Comparison of ENCODE assay signal across 1 cellular context in the genomic region with DNA sequence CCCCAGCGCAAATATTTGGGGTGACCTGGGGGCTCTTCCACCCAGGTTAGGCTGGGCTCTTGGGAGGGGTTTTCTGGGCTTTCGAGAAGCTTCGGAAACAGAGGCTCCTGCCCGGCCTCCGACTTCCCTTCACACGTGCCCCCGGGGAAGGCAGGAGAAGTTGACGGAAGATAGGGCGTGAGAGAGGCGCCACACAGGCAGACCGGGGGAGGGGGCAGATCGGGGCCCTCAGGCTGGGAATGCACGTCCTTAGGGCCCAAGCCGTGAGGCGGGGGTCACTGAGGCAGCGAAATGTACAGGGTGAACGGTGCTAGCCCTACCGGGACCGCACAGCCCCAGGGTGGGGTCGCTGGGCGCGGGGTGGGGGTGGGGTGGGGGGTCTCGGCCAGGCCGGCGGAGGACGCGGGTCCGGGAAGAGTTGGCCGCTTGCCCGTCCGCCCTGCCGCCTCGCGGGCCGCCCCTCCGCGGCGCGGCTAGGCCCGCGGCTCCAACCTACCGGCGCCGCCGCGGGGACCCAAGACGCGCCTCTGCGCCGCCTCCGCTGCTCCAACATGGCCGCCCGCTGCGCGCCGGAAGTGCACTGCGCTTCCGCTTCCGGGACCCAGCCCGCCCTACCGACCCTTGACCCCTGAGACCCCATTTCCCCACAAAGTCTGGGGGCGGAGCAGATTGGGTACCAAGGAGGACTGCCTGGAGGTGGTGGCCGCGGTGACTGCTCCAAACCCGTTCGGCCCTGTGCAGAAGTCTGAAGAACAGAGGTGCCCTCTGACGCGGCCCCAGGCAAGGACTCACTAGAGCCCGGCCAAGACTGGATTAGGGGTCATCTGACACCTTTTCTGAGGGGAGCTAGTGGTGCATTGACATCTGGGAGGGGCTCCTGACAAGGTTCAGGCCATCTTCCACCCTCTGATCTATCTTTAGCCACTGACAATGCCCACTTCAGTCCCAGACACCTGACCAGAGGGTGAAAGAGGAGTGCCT.
TF ChIP-seq lines count a peak whose summit lies in the region.

TSS of gene CCDC71 (minus strand) at position 561 of the 981 bp plus-strand sequence. CDS start 2,123 bp downstream, outside the sequence.

TF ChIP-seq in HepG2, 621 proteins besides CTCF, POLR2A, EP300 and RAD21 (continued from another document and continues in another):
- TF ChIP-seq, protein P1, sequence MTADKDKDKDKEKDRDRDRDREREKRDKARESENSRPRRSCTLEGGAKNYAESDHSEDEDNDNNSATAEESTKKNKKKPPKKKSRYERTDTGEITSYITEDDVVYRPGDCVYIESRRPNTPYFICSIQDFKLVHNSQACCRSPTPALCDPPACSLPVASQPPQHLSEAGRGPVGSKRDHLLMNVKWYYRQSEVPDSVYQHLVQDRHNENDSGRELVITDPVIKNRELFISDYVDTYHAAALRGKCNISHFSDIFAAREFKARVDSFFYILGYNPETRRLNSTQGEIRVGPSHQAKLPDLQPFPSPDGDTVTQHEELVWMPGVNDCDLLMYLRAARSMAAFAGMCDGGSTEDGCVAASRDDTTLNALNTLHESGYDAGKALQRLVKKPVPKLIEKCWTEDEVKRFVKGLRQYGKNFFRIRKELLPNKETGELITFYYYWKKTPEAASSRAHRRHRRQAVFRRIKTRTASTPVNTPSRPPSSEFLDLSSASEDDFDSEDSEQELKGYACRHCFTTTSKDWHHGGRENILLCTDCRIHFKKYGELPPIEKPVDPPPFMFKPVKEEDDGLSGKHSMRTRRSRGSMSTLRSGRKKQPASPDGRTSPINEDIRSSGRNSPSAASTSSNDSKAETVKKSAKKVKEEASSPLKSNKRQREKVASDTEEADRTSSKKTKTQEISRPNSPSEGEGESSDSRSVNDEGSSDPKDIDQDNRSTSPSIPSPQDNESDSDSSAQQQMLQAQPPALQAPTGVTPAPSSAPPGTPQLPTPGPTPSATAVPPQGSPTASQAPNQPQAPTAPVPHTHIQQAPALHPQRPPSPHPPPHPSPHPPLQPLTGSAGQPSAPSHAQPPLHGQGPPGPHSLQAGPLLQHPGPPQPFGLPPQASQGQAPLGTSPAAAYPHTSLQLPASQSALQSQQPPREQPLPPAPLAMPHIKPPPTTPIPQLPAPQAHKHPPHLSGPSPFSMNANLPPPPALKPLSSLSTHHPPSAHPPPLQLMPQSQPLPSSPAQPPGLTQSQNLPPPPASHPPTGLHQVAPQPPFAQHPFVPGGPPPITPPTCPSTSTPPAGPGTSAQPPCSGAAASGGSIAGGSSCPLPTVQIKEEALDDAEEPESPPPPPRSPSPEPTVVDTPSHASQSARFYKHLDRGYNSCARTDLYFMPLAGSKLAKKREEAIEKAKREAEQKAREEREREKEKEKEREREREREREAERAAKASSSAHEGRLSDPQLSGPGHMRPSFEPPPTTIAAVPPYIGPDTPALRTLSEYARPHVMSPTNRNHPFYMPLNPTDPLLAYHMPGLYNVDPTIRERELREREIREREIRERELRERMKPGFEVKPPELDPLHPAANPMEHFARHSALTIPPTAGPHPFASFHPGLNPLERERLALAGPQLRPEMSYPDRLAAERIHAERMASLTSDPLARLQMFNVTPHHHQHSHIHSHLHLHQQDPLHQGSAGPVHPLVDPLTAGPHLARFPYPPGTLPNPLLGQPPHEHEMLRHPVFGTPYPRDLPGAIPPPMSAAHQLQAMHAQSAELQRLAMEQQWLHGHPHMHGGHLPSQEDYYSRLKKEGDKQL (CRISPR knock-in tag; IDR thresholded peaks at IDR 0.05; ENCODE audit: low read depth): no peak
- TF ChIP-seq ZFX (CRISPR knock-in tag; IDR thresholded peaks at IDR 0.05; ENCODE audit: low read depth): peak; percentile 72; the same call in 1 of the 2 replicates
- TF ChIP-seq ZNF768 (CRISPR knock-in tag; IDR thresholded peaks at IDR 0.05): peak; percentile 23; the same call in 1 of the 2 replicates
- no peak for TF ChIP-seq ZNF354B (CRISPR knock-in tag; IDR thresholded peaks at IDR 0.05)
- peak; percentile 11; the same call in 1 of the 2 replicates for TF ChIP-seq ZNF614 (CRISPR knock-in tag; IDR thresholded peaks at IDR 0.05; ENCODE audit: borderline replicate concordance)
- no peak for TF ChIP-seq ZNF180 (CRISPR knock-in tag; IDR thresholded peaks at IDR 0.05; ENCODE audit: borderline replicate concordance, low read depth)
- TF ChIP-seq, protein P2, sequence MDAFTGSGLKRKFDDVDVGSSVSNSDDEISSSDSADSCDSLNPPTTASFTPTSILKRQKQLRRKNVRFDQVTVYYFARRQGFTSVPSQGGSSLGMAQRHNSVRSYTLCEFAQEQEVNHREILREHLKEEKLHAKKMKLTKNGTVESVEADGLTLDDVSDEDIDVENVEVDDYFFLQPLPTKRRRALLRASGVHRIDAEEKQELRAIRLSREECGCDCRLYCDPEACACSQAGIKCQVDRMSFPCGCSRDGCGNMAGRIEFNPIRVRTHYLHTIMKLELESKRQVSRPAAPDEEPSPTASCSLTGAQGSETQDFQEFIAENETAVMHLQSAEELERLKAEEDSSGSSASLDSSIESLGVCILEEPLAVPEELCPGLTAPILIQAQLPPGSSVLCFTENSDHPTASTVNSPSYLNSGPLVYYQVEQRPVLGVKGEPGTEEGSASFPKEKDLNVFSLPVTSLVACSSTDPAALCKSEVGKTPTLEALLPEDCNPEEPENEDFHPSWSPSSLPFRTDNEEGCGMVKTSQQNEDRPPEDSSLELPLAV (CRISPR knock-in tag; conservative IDR thresholded peaks at IDR 0.05; ENCODE audit: low read depth): no peak
- TF ChIP-seq IRX3 (CRISPR knock-in tag; IDR thresholded peaks at IDR 0.05; ENCODE audit: borderline replicate concordance, low read depth): no peak; the same call in 1 of the 2 replicates
- TF ChIP-seq RFX1 (IDR thresholded peaks at IDR 0.05): no peak
- TF ChIP-seq HES4 (CRISPR knock-in tag; IDR thresholded peaks at IDR 0.05; ENCODE audit: borderline replicate concordance): 0 out of 2 replicates have a peak, but pooled peaks have one; percentile 40
- TF ChIP-seq NCOR1 (IDR thresholded peaks at IDR 0.05; ENCODE audit: borderline replicate concordance, low read length): no peak; the same call in 1 of the 2 replicates
- TF ChIP-seq RXRA (CRISPR knock-in tag; IDR thresholded peaks at IDR 0.05): peak; percentile 64
- no peak for TF ChIP-seq FOXA3 (CRISPR knock-in tag; IDR thresholded peaks at IDR 0.05)
- TF ChIP-seq ZNF589 (CRISPR knock-in tag; conservative IDR thresholded peaks at IDR 0.05): no peak
- TF ChIP-seq HNF4G (IDR thresholded peaks at IDR 0.05; ENCODE audit: borderline replicate concordance, low read depth, low read length): peak; percentile 85
- TF ChIP-seq HNF4G (CRISPR knock-in tag; IDR thresholded peaks at IDR 0.05; ENCODE audit: borderline replicate concordance, low read depth): peak; percentile 72; the same call in 1 of the 2 replicates
- TF ChIP-seq ZKSCAN8 (CRISPR knock-in tag; IDR thresholded peaks at IDR 0.05; ENCODE audit: borderline replicate concordance): no peak
- TF ChIP-seq ZNF431 (CRISPR knock-in tag; IDR thresholded peaks at IDR 0.05; ENCODE audit: borderline replicate concordance, low read depth): 0 out of 2 replicates have a peak, but pooled peaks have one; percentile 31
- TF ChIP-seq, protein P3, sequence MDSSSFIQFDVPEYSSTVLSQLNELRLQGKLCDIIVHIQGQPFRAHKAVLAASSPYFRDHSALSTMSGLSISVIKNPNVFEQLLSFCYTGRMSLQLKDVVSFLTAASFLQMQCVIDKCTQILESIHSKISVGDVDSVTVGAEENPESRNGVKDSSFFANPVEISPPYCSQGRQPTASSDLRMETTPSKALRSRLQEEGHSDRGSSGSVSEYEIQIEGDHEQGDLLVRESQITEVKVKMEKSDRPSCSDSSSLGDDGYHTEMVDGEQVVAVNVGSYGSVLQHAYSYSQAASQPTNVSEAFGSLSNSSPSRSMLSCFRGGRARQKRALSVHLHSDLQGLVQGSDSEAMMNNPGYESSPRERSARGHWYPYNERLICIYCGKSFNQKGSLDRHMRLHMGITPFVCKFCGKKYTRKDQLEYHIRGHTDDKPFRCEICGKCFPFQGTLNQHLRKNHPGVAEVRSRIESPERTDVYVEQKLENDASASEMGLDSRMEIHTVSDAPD (CRISPR knock-in tag; IDR thresholded peaks at IDR 0.05): no peak
- TF ChIP-seq, protein P4, sequence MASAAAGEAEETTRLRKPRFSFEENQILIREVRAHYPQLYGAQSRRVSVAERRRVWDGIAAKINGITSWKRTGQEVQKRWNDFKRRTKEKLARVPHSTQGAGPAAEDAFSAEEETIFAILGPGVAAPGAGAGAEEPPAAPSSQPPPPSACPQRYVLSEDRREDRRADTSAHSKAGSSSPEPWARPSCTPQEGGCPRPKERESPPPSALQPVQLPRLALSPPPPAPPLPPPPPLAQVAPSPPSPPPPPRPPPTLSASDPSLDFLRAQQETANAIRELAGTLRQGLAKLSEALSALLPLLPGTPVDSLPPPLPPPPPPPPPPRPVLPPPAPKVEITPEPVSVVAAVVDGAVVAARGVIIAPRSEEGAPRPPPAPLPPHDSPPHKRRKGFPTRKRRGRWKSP (CRISPR knock-in tag; IDR thresholded peaks at IDR 0.05): no peak
- peak; percentile 43; the same call in 1 of the 2 replicates for TF ChIP-seq ZNF138 (CRISPR knock-in tag; IDR thresholded peaks at IDR 0.05; ENCODE audit: low read depth)
- TF ChIP-seq, protein P5, sequence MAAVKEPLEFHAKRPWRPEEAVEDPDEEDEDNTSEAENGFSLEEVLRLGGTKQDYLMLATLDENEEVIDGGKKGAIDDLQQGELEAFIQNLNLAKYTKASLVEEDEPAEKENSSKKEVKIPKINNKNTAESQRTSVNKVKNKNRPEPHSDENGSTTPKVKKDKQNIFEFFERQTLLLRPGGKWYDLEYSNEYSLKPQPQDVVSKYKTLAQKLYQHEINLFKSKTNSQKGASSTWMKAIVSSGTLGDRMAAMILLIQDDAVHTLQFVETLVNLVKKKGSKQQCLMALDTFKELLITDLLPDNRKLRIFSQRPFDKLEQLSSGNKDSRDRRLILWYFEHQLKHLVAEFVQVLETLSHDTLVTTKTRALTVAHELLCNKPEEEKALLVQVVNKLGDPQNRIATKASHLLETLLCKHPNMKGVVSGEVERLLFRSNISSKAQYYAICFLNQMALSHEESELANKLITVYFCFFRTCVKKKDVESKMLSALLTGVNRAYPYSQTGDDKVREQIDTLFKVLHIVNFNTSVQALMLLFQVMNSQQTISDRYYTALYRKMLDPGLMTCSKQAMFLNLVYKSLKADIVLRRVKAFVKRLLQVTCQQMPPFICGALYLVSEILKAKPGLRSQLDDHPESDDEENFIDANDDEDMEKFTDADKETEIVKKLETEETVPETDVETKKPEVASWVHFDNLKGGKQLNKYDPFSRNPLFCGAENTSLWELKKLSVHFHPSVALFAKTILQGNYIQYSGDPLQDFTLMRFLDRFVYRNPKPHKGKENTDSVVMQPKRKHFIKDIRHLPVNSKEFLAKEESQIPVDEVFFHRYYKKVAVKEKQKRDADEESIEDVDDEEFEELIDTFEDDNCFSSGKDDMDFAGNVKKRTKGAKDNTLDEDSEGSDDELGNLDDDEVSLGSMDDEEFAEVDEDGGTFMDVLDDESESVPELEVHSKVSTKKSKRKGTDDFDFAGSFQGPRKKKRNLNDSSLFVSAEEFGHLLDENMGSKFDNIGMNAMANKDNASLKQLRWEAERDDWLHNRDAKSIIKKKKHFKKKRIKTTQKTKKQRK (IDR thresholded peaks at IDR 0.05; ENCODE audit: low read length): no peak
- TF ChIP-seq AHR (CRISPR knock-in tag; IDR thresholded peaks at IDR 0.05): no peak
- no peak for TF ChIP-seq KAT2B (IDR thresholded peaks at IDR 0.05; ENCODE audit: borderline replicate concordance, low read depth, low read length)
- no peak; the same call in 1 of the 2 replicates for TF ChIP-seq ZNF546 (CRISPR knock-in tag; conservative IDR thresholded peaks at IDR 0.05)
- no peak for TF ChIP-seq KLF16 (CRISPR knock-in tag; IDR thresholded peaks at IDR 0.05)
- peak; percentile 42 for TF ChIP-seq ERF (CRISPR knock-in tag; IDR thresholded peaks at IDR 0.05)
- TF ChIP-seq AKAP8 (CRISPR knock-in tag; IDR thresholded peaks at IDR 0.05): no peak
- no peak for TF ChIP-seq SOX6 (IDR thresholded peaks at IDR 0.05)
- no peak; the same call in 1 of the 2 replicates for TF ChIP-seq SOX6 (CRISPR knock-in tag; IDR thresholded peaks at IDR 0.05)
- TF ChIP-seq GABPA (IDR thresholded peaks at IDR 0.05; ENCODE audit: low read depth, low read length): no peak
- peak; percentile 94 for TF ChIP-seq GABPA (CRISPR knock-in tag; IDR thresholded peaks at IDR 0.05; ENCODE audit: low read depth)
- no peak for TF ChIP-seq NR1H2 (CRISPR knock-in tag; IDR thresholded peaks at IDR 0.05; ENCODE audit: borderline replicate concordance, low read depth)
- TF ChIP-seq, protein P6, sequence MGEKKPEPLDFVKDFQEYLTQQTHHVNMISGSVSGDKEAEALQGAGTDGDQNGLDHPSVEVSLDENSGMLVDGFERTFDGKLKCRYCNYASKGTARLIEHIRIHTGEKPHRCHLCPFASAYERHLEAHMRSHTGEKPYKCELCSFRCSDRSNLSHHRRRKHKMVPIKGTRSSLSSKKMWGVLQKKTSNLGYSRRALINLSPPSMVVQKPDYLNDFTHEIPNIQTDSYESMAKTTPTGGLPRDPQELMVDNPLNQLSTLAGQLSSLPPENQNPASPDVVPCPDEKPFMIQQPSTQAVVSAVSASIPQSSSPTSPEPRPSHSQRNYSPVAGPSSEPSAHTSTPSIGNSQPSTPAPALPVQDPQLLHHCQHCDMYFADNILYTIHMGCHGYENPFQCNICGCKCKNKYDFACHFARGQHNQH (CRISPR knock-in tag; IDR thresholded peaks at IDR 0.05): no peak
- no peak for TF ChIP-seq ZFP36L1 (CRISPR knock-in tag; IDR thresholded peaks at IDR 0.05)
- no peak for TF ChIP-seq ZNF7 (CRISPR knock-in tag; IDR thresholded peaks at IDR 0.05)
- TF ChIP-seq ZNF766 (CRISPR knock-in tag; IDR thresholded peaks at IDR 0.05; ENCODE audit: borderline replicate concordance): peak; percentile 15; the same call in 1 of the 2 replicates
- TF ChIP-seq TRIM24 (CRISPR knock-in tag; IDR thresholded peaks at IDR 0.05): no peak
- TF ChIP-seq, protein P7, sequence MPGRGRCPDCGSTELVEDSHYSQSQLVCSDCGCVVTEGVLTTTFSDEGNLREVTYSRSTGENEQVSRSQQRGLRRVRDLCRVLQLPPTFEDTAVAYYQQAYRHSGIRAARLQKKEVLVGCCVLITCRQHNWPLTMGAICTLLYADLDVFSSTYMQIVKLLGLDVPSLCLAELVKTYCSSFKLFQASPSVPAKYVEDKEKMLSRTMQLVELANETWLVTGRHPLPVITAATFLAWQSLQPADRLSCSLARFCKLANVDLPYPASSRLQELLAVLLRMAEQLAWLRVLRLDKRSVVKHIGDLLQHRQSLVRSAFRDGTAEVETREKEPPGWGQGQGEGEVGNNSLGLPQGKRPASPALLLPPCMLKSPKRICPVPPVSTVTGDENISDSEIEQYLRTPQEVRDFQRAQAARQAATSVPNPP (CRISPR knock-in tag; IDR thresholded peaks at IDR 0.05): no peak
- TF ChIP-seq ZNF441 (CRISPR knock-in tag; IDR thresholded peaks at IDR 0.05; ENCODE audit: borderline replicate concordance): no peak; the same call in 1 of the 2 replicates
